24 cellular contexts compared by ENCODE assay signal in the genomic region with DNA sequence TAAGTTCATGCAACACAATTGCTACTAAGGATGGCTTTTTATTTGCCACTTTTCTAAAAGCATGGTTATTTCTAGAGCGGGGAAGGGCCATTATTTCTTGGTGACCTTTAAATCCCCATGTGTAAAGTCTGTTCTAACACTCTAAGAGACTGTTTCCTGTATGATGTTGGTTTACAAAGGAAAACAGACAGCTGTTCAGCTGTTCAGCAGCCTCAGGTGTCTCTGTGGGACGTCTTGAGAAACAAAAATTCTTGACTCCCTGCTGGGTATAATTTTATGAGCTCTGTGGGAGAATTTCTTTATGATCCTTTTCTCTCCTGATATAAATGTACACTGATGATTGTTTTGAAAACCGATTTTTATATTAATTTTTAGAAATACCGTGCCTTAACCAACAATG. TPM values are rescaled to one million over a fixed set of nuclear protein-coding genes. Genes with fewer than 3 reads are reported as not detected.
DNase-seq lines count a peak whose midpoint lies in the region; ATAC-seq and TF ChIP-seq lines count a peak whose summit lies in the region.
"Had no signal": no experiment of that assay in that cellular context is flagged by ENCODE, and none has a peak within 500 bp of the region (broad histone marks: within the 10 kb centered on the region; RNA-seq: fewer than 3 reads in every experiment).

No MANE protein-coding gene starts in this region.

- intact Hi-C loops in left lung (cut with DNase I): no loop called here

- H3K27ac ChIP-seq in left lung: no peak overlapping the region
- H3K27ac ChIP-seq: HL-60 had no signal

- H3K4me1 ChIP-seq in left lung: no peaks in the 10 kb centered on the region

- DNase-seq in COR-L47 (lab: John Stamatoyannopoulos, UW) (peak; percentile 36), NCI-H69 (lab: John Stamatoyannopoulos, UW) (peak; percentile 91), choroid plexus epithelial cell (ENCODE audit: low read depth) (peak; percentile 67), NCI-H446 (lab: John Stamatoyannopoulos, UW) (no peak), kidney glomerular epithelial cell (lab: John Stamatoyannopoulos, UW) (no peak), left lung (no peak)
- DNase-seq: C1 segment of cervical spinal cord; Calu3; CD8-positive, alpha-beta T cell; DMS153; GDM1; H7; KBM-7; NCI-H1092 treated with DMSO at 0.1 percent for 48 hours; NCI-H187; NCI-H345; NCI-H524 treated with DMSO at 0.1 percent for 48 hours; Right ventricle myocardium superior; SK-N-SH; T-helper 2 cell had no signal

- H3K9me3 ChIP-seq in left lung: no peaks in the 10 kb centered on the region
- H3K9me3 ChIP-seq: SK-N-SH had no signal

- H3K27me3 ChIP-seq in left lung: no peaks in the 10 kb centered on the region

- no peak overlapping the region for H3K4me3 ChIP-seq in choroid plexus epithelial cell (ENCODE audit: low read depth, low read length)
- H3K4me3 ChIP-seq in left lung: no peak overlapping the region

- TF ChIP-seq CTCF in choroid plexus epithelial cell (conservative IDR thresholded peaks at IDR 0.05; ENCODE audit: low read depth, low read length) (no peak), left lung (IDR thresholded peaks at IDR 0.05) (no peak)

- TF ChIP-seq RAD21 in Ishikawa (IDR thresholded peaks at IDR 0.05; ENCODE audit: low read depth): no peak

- no peaks in the 10 kb centered on the region for H3K36me3 ChIP-seq in left lung

- ATAC-seq in HG02970 (IDR thresholded peaks at IDR 0.05; ENCODE audit: low FRiP score, unreplicated experiment) (no peak), left lung (no peak)
- ATAC-seq: CD8-positive, alpha-beta T cell; HepG2 had no signal

- no peak for TF ChIP-seq EP300 in Ishikawa (IDR thresholded peaks at IDR 0.05; ENCODE audit: borderline replicate concordance)

TF ChIP-seq in Ishikawa, 13 proteins besides CTCF, POLR2A, EP300 and RAD21:
- TF ChIP-seq TEAD4 (IDR thresholded peaks at IDR 0.05) (peak; percentile 54), CREB1 (IDR thresholded peaks at IDR 0.05; ENCODE audit: low read depth) (no peak)
TF ChIP-seq in Ishikawa: peak in this region for 1.

RNA-seq across cellular contexts. Expression of a gene that starts 13.9 kb away (rescaled TPM):
- 1 to 10 TPM; 6.4 to 7.1 TPM for total RNA-seq in left lung
- total RNA-seq: Calu3; CD8-positive, alpha-beta T cell; H7; Right ventricle myocardium superior had no signal

Comparison
In these comparisons a context has a peak if more than half of its experiments do, and no peak if none do; other contexts are left out.
1. DNase-seq: peak in COR-L47 (single experiment), NCI-H69 (single experiment) and choroid plexus epithelial cell (single experiment); none in NCI-H446 (0 of 2), kidney glomerular epithelial cell (single experiment) and left lung (0 of 2).